ENCODE assay signal across 1 cellular context in genomic region chr2:26186371-26186770, GRCh38.
TF ChIP-seq lines count a peak whose summit lies in the region.

No MANE protein-coding gene starts in this region.

TF ChIP-seq in GM23338, 12 proteins besides CTCF, POLR2A, EP300 and RAD21 (continued from another document):
- TF ChIP-seq, protein P1, sequence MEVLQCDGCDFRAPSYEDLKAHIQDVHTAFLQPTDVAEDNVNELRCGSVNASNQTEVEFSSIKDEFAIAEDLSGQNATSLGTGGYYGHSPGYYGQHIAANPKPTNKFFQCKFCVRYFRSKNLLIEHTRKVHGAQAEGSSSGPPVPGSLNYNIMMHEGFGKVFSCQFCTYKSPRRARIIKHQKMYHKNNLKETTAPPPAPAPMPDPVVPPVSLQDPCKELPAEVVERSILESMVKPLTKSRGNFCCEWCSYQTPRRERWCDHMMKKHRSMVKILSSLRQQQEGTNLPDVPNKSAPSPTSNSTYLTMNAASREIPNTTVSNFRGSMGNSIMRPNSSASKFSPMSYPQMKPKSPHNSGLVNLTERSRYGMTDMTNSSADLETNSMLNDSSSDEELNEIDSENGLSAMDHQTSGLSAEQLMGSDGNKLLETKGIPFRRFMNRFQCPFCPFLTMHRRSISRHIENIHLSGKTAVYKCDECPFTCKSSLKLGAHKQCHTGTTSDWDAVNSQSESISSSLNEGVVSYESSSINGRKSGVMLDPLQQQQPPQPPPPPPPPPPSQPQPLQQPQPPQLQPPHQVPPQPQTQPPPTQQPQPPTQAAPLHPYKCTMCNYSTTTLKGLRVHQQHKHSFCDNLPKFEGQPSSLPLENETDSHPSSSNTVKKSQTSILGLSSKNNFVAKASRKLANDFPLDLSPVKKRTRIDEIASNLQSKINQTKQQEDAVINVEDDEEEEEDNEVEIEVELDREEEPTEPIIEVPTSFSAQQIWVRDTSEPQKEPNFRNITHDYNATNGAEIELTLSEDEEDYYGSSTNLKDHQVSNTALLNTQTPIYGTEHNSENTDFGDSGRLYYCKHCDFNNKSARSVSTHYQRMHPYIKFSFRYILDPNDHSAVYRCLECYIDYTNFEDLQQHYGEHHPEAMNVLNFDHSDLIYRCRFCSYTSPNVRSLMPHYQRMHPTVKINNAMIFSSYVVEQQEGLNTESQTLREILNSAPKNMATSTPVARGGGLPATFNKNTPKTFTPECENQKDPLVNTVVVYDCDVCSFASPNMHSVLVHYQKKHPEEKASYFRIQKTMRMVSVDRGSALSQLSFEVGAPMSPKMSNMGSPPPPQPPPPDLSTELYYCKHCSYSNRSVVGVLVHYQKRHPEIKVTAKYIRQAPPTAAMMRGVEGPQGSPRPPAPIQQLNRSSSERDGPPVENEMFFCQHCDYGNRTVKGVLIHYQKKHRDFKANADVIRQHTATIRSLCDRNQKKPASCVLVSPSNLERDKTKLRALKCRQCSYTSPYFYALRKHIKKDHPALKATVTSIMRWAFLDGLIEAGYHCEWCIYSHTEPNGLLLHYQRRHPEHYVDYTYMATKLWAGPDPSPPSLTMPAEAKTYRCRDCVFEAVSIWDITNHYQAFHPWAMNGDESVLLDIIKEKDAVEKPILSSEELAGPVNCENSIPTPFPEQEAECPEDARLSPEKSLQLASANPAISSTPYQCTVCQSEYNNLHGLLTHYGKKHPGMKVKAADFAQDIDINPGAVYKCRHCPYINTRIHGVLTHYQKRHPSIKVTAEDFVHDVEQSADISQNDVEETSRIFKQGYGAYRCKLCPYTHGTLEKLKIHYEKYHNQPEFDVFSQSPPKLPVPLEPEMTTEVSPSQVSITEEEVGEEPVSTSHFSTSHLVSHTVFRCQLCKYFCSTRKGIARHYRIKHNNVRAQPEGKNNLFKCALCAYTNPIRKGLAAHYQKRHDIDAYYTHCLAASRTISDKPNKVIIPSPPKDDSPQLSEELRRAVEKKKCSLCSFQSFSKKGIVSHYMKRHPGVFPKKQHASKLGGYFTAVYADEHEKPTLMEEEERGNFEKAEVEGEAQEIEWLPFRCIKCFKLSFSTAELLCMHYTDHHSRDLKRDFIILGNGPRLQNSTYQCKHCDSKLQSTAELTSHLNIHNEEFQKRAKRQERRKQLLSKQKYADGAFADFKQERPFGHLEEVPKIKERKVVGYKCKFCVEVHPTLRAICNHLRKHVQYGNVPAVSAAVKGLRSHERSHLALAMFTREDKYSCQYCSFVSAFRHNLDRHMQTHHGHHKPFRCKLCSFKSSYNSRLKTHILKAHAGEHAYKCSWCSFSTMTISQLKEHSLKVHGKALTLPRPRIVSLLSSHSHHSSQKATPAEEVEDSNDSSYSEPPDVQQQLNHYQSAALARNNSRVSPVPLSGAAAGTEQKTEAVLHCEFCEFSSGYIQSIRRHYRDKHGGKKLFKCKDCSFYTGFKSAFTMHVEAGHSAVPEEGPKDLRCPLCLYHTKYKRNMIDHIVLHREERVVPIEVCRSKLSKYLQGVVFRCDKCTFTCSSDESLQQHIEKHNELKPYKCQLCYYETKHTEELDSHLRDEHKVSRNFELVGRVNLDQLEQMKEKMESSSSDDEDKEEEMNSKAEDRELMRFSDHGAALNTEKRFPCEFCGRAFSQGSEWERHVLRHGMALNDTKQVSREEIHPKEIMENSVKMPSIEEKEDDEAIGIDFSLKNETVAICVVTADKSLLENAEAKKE (CRISPR knock-in tag; IDR thresholded peaks at IDR 0.05) = no peak
- TF ChIP-seq POLR2AphosphoS5 (IDR thresholded peaks at IDR 0.05; ENCODE audit: low read depth) = no peak
- no peak for TF ChIP-seq CREB1 (CRISPR knock-in tag; IDR thresholded peaks at IDR 0.05; ENCODE audit: low read depth)
- TF ChIP-seq ETS1 (IDR thresholded peaks at IDR 0.05) = no peak
- no peak for TF ChIP-seq STAT1 (IDR thresholded peaks at IDR 0.05; ENCODE audit: unreplicated experiment)
- no peak for TF ChIP-seq ZNF114 (CRISPR knock-in tag; IDR thresholded peaks at IDR 0.05)
